ENCODE assay signal across 1 cellular context in genomic region chr3:122680381-122681293, GRCh38.
TF ChIP-seq lines count a peak whose summit lies in the region.

A gene with protein sequence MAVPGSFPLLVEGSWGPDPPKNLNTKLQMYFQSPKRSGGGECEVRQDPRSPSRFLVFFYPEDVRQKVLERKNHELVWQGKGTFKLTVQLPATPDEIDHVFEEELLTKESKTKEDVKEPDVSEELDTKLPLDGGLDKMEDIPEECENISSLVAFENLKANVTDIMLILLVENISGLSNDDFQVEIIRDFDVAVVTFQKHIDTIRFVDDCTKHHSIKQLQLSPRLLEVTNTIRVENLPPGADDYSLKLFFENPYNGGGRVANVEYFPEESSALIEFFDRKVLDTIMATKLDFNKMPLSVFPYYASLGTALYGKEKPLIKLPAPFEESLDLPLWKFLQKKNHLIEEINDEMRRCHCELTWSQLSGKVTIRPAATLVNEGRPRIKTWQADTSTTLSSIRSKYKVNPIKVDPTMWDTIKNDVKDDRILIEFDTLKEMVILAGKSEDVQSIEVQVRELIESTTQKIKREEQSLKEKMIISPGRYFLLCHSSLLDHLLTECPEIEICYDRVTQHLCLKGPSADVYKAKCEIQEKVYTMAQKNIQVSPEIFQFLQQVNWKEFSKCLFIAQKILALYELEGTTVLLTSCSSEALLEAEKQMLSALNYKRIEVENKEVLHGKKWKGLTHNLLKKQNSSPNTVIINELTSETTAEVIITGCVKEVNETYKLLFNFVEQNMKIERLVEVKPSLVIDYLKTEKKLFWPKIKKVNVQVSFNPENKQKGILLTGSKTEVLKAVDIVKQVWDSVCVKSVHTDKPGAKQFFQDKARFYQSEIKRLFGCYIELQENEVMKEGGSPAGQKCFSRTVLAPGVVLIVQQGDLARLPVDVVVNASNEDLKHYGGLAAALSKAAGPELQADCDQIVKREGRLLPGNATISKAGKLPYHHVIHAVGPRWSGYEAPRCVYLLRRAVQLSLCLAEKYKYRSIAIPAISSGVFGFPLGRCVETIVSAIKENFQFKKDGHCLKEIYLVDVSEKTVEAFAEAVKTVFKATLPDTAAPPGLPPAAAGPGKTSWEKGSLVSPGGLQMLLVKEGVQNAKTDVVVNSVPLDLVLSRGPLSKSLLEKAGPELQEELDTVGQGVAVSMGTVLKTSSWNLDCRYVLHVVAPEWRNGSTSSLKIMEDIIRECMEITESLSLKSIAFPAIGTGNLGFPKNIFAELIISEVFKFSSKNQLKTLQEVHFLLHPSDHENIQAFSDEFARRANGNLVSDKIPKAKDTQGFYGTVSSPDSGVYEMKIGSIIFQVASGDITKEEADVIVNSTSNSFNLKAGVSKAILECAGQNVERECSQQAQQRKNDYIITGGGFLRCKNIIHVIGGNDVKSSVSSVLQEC (N-terminal part only) (plus strand): TSS chr3:122680839. CDS start chr3:122680884, 45 bp downstream.

TF ChIP-seq in HepG2, 621 proteins besides CTCF, POLR2A, EP300 and RAD21 (continued from another document and continues in another):
- TF ChIP-seq ZBTB40 (IDR thresholded peaks at IDR 0.05) (no peak), ZBTB40 (CRISPR knock-in tag; IDR thresholded peaks at IDR 0.05) (peak; percentile 56; the same call in 1 of the 2 replicates), GZF1 (CRISPR knock-in tag; IDR thresholded peaks at IDR 0.05) (no peak), MYC (CRISPR knock-in tag; IDR thresholded peaks at IDR 0.05; ENCODE audit: borderline replicate concordance) (no peak), ZNF10 (CRISPR knock-in tag; IDR thresholded peaks at IDR 0.05; ENCODE audit: borderline replicate concordance, low read depth) (no peak), ZNF644 (CRISPR knock-in tag; IDR thresholded peaks at IDR 0.05; ENCODE audit: low read depth) (no peak), NRL (CRISPR knock-in tag; IDR thresholded peaks at IDR 0.05; ENCODE audit: borderline replicate concordance) (peak; percentile 82; the same call in 1 of the 2 replicates), ZNF207 (IDR thresholded peaks at IDR 0.05; ENCODE audit: borderline replicate concordance) (no peak), POLR2G (IDR thresholded peaks at IDR 0.05; ENCODE audit: low read depth, low read length) (peak; percentile 67), ZNF652 (CRISPR knock-in tag; IDR thresholded peaks at IDR 0.05; ENCODE audit: borderline replicate concordance, low read depth) (0 out of 2 replicates have a peak, but pooled peaks have one; percentile 17), ZNF101 (CRISPR knock-in tag; IDR thresholded peaks at IDR 0.05; ENCODE audit: borderline replicate concordance, low read depth) (no peak), LCORL (IDR thresholded peaks at IDR 0.05) (no peak), LCORL (CRISPR knock-in tag; IDR thresholded peaks at IDR 0.05) (peak; percentile 24; the same call in 1 of the 2 replicates), DZIP1 (CRISPR knock-in tag; IDR thresholded peaks at IDR 0.05) (no peak), IKZF4 (CRISPR knock-in tag; IDR thresholded peaks at IDR 0.05; ENCODE audit: borderline replicate concordance, low read depth, not compliant biosample characterization) (no peak), MIER2 (CRISPR knock-in tag; IDR thresholded peaks at IDR 0.05) (no peak), ATM (IDR thresholded peaks at IDR 0.05; ENCODE audit: borderline replicate concordance) (no peak), IKZF5 (CRISPR knock-in tag; IDR thresholded peaks at IDR 0.05) (no peak), ADNP (CRISPR knock-in tag; IDR thresholded peaks at IDR 0.05) (no peak), ZNF296 (CRISPR knock-in tag; conservative IDR thresholded peaks at IDR 0.05) (no peak)
- TF ChIP-seq, protein P1, sequence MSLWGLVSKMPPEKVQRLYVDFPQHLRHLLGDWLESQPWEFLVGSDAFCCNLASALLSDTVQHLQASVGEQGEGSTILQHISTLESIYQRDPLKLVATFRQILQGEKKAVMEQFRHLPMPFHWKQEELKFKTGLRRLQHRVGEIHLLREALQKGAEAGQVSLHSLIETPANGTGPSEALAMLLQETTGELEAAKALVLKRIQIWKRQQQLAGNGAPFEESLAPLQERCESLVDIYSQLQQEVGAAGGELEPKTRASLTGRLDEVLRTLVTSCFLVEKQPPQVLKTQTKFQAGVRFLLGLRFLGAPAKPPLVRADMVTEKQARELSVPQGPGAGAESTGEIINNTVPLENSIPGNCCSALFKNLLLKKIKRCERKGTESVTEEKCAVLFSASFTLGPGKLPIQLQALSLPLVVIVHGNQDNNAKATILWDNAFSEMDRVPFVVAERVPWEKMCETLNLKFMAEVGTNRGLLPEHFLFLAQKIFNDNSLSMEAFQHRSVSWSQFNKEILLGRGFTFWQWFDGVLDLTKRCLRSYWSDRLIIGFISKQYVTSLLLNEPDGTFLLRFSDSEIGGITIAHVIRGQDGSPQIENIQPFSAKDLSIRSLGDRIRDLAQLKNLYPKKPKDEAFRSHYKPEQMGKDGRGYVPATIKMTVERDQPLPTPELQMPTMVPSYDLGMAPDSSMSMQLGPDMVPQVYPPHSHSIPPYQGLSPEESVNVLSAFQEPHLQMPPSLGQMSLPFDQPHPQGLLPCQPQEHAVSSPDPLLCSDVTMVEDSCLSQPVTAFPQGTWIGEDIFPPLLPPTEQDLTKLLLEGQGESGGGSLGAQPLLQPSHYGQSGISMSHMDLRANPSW (CRISPR knock-in tag; IDR thresholded peaks at IDR 0.05; ENCODE audit: borderline replicate concordance) = no peak
- TF ChIP-seq, protein P2, sequence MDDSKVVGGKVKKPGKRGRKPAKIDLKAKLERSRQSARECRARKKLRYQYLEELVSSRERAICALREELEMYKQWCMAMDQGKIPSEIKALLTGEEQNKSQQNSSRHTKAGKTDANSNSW (CRISPR knock-in tag; IDR thresholded peaks at IDR 0.05; ENCODE audit: borderline replicate concordance) = no peak; the same call in 1 of the 2 replicates
- TF ChIP-seq, protein P3, sequence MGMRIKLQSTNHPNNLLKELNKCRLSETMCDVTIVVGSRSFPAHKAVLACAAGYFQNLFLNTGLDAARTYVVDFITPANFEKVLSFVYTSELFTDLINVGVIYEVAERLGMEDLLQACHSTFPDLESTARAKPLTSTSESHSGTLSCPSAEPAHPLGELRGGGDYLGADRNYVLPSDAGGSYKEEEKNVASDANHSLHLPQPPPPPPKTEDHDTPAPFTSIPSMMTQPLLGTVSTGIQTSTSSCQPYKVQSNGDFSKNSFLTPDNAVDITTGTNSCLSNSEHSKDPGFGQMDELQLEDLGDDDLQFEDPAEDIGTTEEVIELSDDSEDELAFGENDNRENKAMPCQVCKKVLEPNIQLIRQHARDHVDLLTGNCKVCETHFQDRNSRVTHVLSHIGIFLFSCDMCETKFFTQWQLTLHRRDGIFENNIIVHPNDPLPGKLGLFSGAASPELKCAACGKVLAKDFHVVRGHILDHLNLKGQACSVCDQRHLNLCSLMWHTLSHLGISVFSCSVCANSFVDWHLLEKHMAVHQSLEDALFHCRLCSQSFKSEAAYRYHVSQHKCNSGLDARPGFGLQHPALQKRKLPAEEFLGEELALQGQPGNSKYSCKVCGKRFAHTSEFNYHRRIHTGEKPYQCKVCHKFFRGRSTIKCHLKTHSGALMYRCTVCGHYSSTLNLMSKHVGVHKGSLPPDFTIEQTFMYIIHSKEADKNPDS (CRISPR knock-in tag; IDR thresholded peaks at IDR 0.05) = no peak
- TF ChIP-seq, protein P4, sequence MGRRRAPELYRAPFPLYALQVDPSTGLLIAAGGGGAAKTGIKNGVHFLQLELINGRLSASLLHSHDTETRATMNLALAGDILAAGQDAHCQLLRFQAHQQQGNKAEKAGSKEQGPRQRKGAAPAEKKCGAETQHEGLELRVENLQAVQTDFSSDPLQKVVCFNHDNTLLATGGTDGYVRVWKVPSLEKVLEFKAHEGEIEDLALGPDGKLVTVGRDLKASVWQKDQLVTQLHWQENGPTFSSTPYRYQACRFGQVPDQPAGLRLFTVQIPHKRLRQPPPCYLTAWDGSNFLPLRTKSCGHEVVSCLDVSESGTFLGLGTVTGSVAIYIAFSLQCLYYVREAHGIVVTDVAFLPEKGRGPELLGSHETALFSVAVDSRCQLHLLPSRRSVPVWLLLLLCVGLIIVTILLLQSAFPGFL (CRISPR knock-in tag; IDR thresholded peaks at IDR 0.05) = no peak
- TF ChIP-seq, protein P5, sequence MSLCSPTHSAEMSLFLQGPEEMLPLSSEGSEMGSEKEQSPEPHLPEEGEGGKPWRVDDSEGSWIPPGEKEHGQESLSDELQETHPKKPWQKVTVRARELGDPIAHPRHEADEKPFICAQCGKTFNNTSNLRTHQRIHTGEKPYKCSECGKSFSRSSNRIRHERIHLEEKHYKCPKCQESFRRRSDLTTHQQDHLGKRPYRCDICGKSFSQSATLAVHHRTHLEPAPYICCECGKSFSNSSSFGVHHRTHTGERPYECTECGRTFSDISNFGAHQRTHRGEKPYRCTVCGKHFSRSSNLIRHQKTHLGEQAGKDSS (CRISPR knock-in tag; IDR thresholded peaks at IDR 0.05; ENCODE audit: borderline replicate concordance, low read depth) = no peak
- TF ChIP-seq, protein P6, sequence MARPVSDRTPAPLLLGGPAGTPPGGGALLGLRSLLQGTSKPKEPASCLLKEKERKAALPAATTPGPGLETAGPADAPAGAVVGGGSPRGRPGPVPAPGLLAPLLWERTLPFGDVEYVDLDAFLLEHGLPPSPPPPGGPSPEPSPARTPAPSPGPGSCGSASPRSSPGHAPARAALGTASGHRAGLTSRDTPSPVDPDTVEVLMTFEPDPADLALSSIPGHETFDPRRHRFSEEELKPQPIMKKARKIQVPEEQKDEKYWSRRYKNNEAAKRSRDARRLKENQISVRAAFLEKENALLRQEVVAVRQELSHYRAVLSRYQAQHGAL (CRISPR knock-in tag; IDR thresholded peaks at IDR 0.05; ENCODE audit: not compliant biosample characterization) = no peak
